In genomic region chr13:30409911-30410704, GRCh38 we compare ENCODE assay signal across 13 cellular contexts. TPM values are rescaled to one million over a fixed set of nuclear protein-coding genes. Genes with fewer than 3 reads are reported as not detected.
DNase-seq lines count a peak whose midpoint lies in the region; ATAC-seq, FAIRE-seq and TF ChIP-seq lines count a peak whose summit lies in the region.
"Had no signal": no experiment of that assay in that cellular context is flagged by ENCODE, and none has a peak within 500 bp of the region (broad histone marks: within the 10 kb centered on the region; RNA-seq: fewer than 3 reads in every experiment).

No MANE protein-coding gene starts in this region.

- H3K27ac Mint-ChIP-seq in astrocyte (ENCODE audit: unreplicated experiment) = peak overlapping the region; percentile 77
- H3K27ac Mint-ChIP-seq: T-helper 2 cell treated with Interferon-gamma antibody and Interleukin-4, amounts not matched to agents 5 μg/mL and 100 μg/mL, for 36 hours had no signal

- intact Hi-C loops in left ventricle myocardium inferior (cut with micrococcal nuclease) = loop anchor here (10.0 kb wide), 1 partner anchor 55 kb away; the partner anchor contains the start of gene HMGB1

- H3K4me1 ChIP-seq in astrocyte (ENCODE audit: insufficient read depth, low read length) (peaks cover 9% of the 10 kb centered on the region), left ventricle myocardium inferior (peaks cover 24% of the 10 kb centered on the region), skeletal muscle tissue (ENCODE audit: control insufficient read depth in 3 of 3, insufficient read depth in 3 of 3, low read length in 3 of 3) (peaks cover 5 to 13% (median 8%) of the 10 kb centered on the region in 3 donors)

- peak overlapping the region; percentile 16 for H3K4me2 ChIP-seq in astrocyte (ENCODE audit: low read length)

- ATAC-seq in GM21367 (IDR thresholded peaks at IDR 0.05; ENCODE audit: unreplicated experiment) (no peak), GM19395 (IDR thresholded peaks at IDR 0.05; ENCODE audit: unreplicated experiment) (no peak)

- H3K4me3 ChIP-seq in astrocyte (ENCODE audit: insufficient read depth, low read depth, low read length) (no peak overlapping the region), left ventricle myocardium inferior (no peak overlapping the region), skeletal muscle tissue (ENCODE audit: low read length in 3 of 3) (no peak overlapping the region)
- H3K4me3 ChIP-seq: spleen had no signal

- H3K27me3 Mint-ChIP-seq in astrocyte (ENCODE audit: low read depth, unreplicated experiment) = peaks cover 3% of the 10 kb centered on the region

- H3K36me3 Mint-ChIP-seq in astrocyte (ENCODE audit: low read depth, unreplicated experiment) = no peaks in the 10 kb centered on the region

- H3K9ac ChIP-seq in astrocyte (ENCODE audit: low read length) (no peak overlapping the region), skeletal muscle tissue (ENCODE audit: low read depth in 1 of 3, low read length in 3 of 3) (no peak overlapping the region)

- peaks cover 11% of the 10 kb centered on the region for H3K4me1 Mint-ChIP-seq in astrocyte (ENCODE audit: low read depth, unreplicated experiment)

- no peak overlapping the region for H2AFZ ChIP-seq in astrocyte (ENCODE audit: low read depth, low read length)

- TF ChIP-seq CTCF in astrocyte (IDR thresholded peaks at IDR 0.05; ENCODE audit: insufficient read depth, low read depth, low read length) (no peak), left ventricle myocardium inferior (IDR thresholded peaks at IDR 0.05; ENCODE audit: borderline replicate concordance) (no peak)

- DNase-seq in GM03348 (ENCODE audit: low spot score) (peak; percentile 75), astrocyte (ENCODE audit: low read depth) (peak; percentile 80), left ventricle myocardium inferior (no peak), NCI-H2196 treated with DMSO at 0.1 percent for 48 hours (lab: John Stamatoyannopoulos, UW; ENCODE audit: unreplicated experiment) (no peak), DMS79 treated with DMSO at 0.1 percent for 48 hours (lab: John Stamatoyannopoulos, UW) (no peak)
- DNase-seq: activated naive CD4-positive, alpha-beta T cell treated with Interleukin-2 at 50 U/mL for 16 hours; NCI-H2029; spleen; substantia nigra had no signal

- H3K4me3 Mint-ChIP-seq in astrocyte (ENCODE audit: unreplicated experiment) = no peak overlapping the region
- H3K4me3 Mint-ChIP-seq: T-helper 2 cell treated with Interferon-gamma antibody and Interleukin-4, amounts not matched to agents 5 μg/mL and 100 μg/mL, for 36 hours had no signal

- H3K27me3 ChIP-seq in astrocyte (ENCODE audit: insufficient read depth, low read length) = no peaks in the 10 kb centered on the region
- no peaks in the 10 kb centered on the region for H3K27me3 ChIP-seq in left ventricle myocardium inferior (ENCODE audit: low read depth)
- no peaks in the 10 kb centered on the region for H3K27me3 ChIP-seq in skeletal muscle tissue (ENCODE audit: control insufficient read depth in 3 of 3, insufficient read depth in 3 of 3, low read length in 3 of 3)
- H3K27me3 ChIP-seq: spleen had no signal

- no peaks in the 10 kb centered on the region for H3K9me3 Mint-ChIP-seq in astrocyte (ENCODE audit: unreplicated experiment)
- H3K9me3 Mint-ChIP-seq: T-helper 2 cell treated with Interferon-gamma antibody and Interleukin-4, amounts not matched to agents 5 μg/mL and 100 μg/mL, for 36 hours had no signal

- H3K9me3 ChIP-seq in astrocyte (ENCODE audit: insufficient read depth, low read depth, low read length) = no peaks in the 10 kb centered on the region
- no peaks in the 10 kb centered on the region for H3K9me3 ChIP-seq in left ventricle myocardium inferior (replicated peaks)
- H3K9me3 ChIP-seq in skeletal muscle tissue (ENCODE audit: control insufficient read depth in 3 of 3, low read length in 3 of 3) = no peaks in the 10 kb centered on the region
- H3K9me3 ChIP-seq: spleen had no signal

- H4K20me1 ChIP-seq in astrocyte (ENCODE audit: insufficient read depth, low read length) = no peaks in the 10 kb centered on the region

- H3K36me3 ChIP-seq in astrocyte (ENCODE audit: insufficient read depth, low read length) = no peaks in the 10 kb centered on the region
- H3K36me3 ChIP-seq in left ventricle myocardium inferior = no peaks in the 10 kb centered on the region
- no peaks in the 10 kb centered on the region for H3K36me3 ChIP-seq in skeletal muscle tissue (ENCODE audit: control insufficient read depth in 3 of 3, insufficient read depth in 3 of 3, low read length in 3 of 3)
- H3K36me3 ChIP-seq: spleen had no signal

- no peaks in the 10 kb centered on the region for H3K79me2 ChIP-seq in astrocyte (ENCODE audit: insufficient read depth, low read length)

- no peak overlapping the region for H3K27ac ChIP-seq in astrocyte (ENCODE audit: low read depth, low read length)
- H3K27ac ChIP-seq in left ventricle myocardium inferior (replicated peaks) = peak overlapping the region; percentile 81
- peak overlapping the region; percentile 88 for H3K27ac ChIP-seq in skeletal muscle tissue (ENCODE audit: low read depth, low read length)

- peak; percentile 84 for FAIRE-seq in astrocyte (lab: Jason Lieb, UNC)

RNA-seq across cellular contexts. Expression of gene UBE2L5, which starts 12.2 kb away (rescaled TPM):
- total RNA-seq in astrocyte = not detected in 2 replicates
- not detected for total RNA-seq in left ventricle myocardium inferior
- not detected for total RNA-seq in skeletal muscle tissue
- total RNA-seq: spleen had no signal

RNA-seq across cellular contexts. Expression of gene HMGB1, which starts 55.6 kb away (rescaled TPM):
- total RNA-seq in astrocyte = 177 and 200 TPM in 2 replicates
- 161 TPM for total RNA-seq in left ventricle myocardium inferior
- total RNA-seq in skeletal muscle tissue = 61.6 TPM

Comparison
In these comparisons a context has a peak if more than half of its experiments do, and no peak if none do; other contexts are left out.
1. DNase-seq: peak in GM03348 (single experiment) and astrocyte (single experiment); none in left ventricle myocardium inferior (single experiment), NCI-H2196 treated with DMSO at 0.1 percent for 48 hours (single experiment) and DMS79 treated with DMSO at 0.1 percent for 48 hours (single experiment).